In genomic region chr6:53527249-53527765, GRCh38 we compare ENCODE assay signal across 23 cellular contexts. TPM values are rescaled to one million over a fixed set of nuclear protein-coding genes. Genes with fewer than 3 reads are reported as not detected.
DNase-seq lines count a peak whose midpoint lies in the region; ATAC-seq and TF ChIP-seq lines count a peak whose summit lies in the region.
"Had no signal": no experiment of that assay in that cellular context is flagged by ENCODE, and none has a peak within 500 bp of the region (broad histone marks: within the 10 kb centered on the region; RNA-seq: fewer than 3 reads in every experiment).

No MANE protein-coding gene starts in this region.

- H3K4me3 ChIP-seq in ectodermal cell (ENCODE audit: insufficient read depth, low read depth, low read length): no peak overlapping the region
- H3K4me3 ChIP-seq: adrenal gland, hepatocyte, SJSA1, upper lobe of right lung had no signal

- H3K9me3 ChIP-seq in ectodermal cell (ENCODE audit: control insufficient read depth, low read length): no peaks in the 10 kb centered on the region
- H3K9me3 ChIP-seq: adrenal gland, SJSA1, upper lobe of right lung had no signal

- no peaks in the 10 kb centered on the region for H3K36me3 Mint-ChIP-seq in progenitor cell of endocrine pancreas (ENCODE audit: insufficient read depth)
- H3K36me3 Mint-ChIP-seq: CD4-positive, CD25-positive, alpha-beta regulatory T cell had no signal

- no peak for ATAC-seq in GM21786 (IDR thresholded peaks at IDR 0.05; ENCODE audit: unreplicated experiment)
- ATAC-seq: activated CD4-positive, CD25-positive, alpha-beta regulatory T cell treated with anti-CD3 and anti-CD28 coated beads, Interleukin-2, amount 50 U/mL, for 24 hours; stimulated activated naive CD8-positive, alpha-beta T cell treated with anti-CD3 and anti-CD28 coated beads, Interleukin-15, Interleukin-2, amounts not matched to agents 100 U/mL and 50 U/mL, for 24 hours had no signal

- 65% methylated on average over 4 of the region's 4 CpGs for WGBS in ectodermal cell, 2 experiments

- H3K27me3 ChIP-seq in ectodermal cell (ENCODE audit: control insufficient read depth, insufficient read depth, low read length, poor library complexity, severe bottlenecking): no peaks in the 10 kb centered on the region
- H3K27me3 ChIP-seq: adrenal gland, hepatocyte, SJSA1, upper lobe of right lung had no signal

- peaks cover 37% of the 10 kb centered on the region for H3K4me1 ChIP-seq in ectodermal cell (ENCODE audit: control insufficient read depth, insufficient read depth, low read length)
- H3K4me1 ChIP-seq: upper lobe of right lung had no signal

- H3K4me3 Mint-ChIP-seq in progenitor cell of endocrine pancreas (ENCODE audit: low read depth): no peak overlapping the region
- H3K4me3 Mint-ChIP-seq: CD4-positive, CD25-positive, alpha-beta regulatory T cell; neural crest cell had no signal

- TF ChIP-seq CTCF in progenitor cell of endocrine pancreas (IDR thresholded peaks at IDR 0.05; ENCODE audit: unreplicated experiment): no peak

- H3K36me3 ChIP-seq in ectodermal cell (ENCODE audit: control insufficient read depth, insufficient read depth, low read length): no peaks in the 10 kb centered on the region
- H3K36me3 ChIP-seq: adrenal gland, SJSA1, upper lobe of right lung had no signal

- H3K27me3 Mint-ChIP-seq in progenitor cell of endocrine pancreas: no peaks in the 10 kb centered on the region
- H3K27me3 Mint-ChIP-seq: CD4-positive, CD25-positive, alpha-beta regulatory T cell had no signal

- DNase-seq in NCI-H2107 treated with DMSO at 0.1 percent for 48 hours (lab: John Stamatoyannopoulos, UW; ENCODE audit: unreplicated experiment) (peak; percentile 12), NCI-H2107 (lab: John Stamatoyannopoulos, UW) (no peak), NCI-H146 treated with DMSO at 0.1 percent for 48 hours (lab: John Stamatoyannopoulos, UW; ENCODE audit: unreplicated experiment) (peak; percentile 35), progenitor cell of endocrine pancreas (ENCODE audit: low spot score, unreplicated experiment) (no peak), NCI-H1436 (lab: John Stamatoyannopoulos, UW) (no peak), A172 (ENCODE audit: low spot score) (no peak)
- DNase-seq: adrenal gland; CD4-positive, CD25-positive, alpha-beta regulatory T cell; DND-41; effector memory CD4-positive, alpha-beta T cell; kidney; midbrain; NCI-H1930; retina; stimulated activated naive CD8-positive, alpha-beta T cell treated with anti-CD3 and anti-CD28 coated beads, Interleukin-15, Interleukin-2, amounts not matched to agents 100 U/mL and 50 U/mL, for 24 hours; upper lobe of right lung had no signal

- H3K27ac ChIP-seq in ectodermal cell (ENCODE audit: insufficient read depth, low read depth, low read length, poor library complexity, severe bottlenecking): peak overlapping the region; percentile 23
- H3K27ac ChIP-seq: adrenal gland, hepatocyte, SJSA1, upper lobe of right lung had no signal

- peak overlapping the region; percentile 54 for H3K27ac Mint-ChIP-seq in progenitor cell of endocrine pancreas
- H3K27ac Mint-ChIP-seq: activated T-helper 2 cell treated with anti-CD3 and anti-CD28 coated beads, Interferon-gamma antibody, Interleukin-2, Interleukin-4, amounts not matched to agents 10 μg/mL and 5 μg/mL and 100 μg/mL, durations not matched to agents 14 hours and 24 hours and 36 hours; CD4-positive, CD25-positive, alpha-beta regulatory T cell had no signal

- peaks cover 42% of the 10 kb centered on the region for H3K4me1 Mint-ChIP-seq in progenitor cell of endocrine pancreas (ENCODE audit: low read depth)

- no peaks in the 10 kb centered on the region for H3K9me3 Mint-ChIP-seq in progenitor cell of endocrine pancreas (ENCODE audit: low read depth)
- H3K9me3 Mint-ChIP-seq: activated T-helper 2 cell treated with anti-CD3 and anti-CD28 coated beads, Interferon-gamma antibody, Interleukin-2, Interleukin-4, amounts not matched to agents 10 μg/mL and 5 μg/mL and 100 μg/mL, durations not matched to agents 14 hours and 24 hours and 36 hours; CD4-positive, CD25-positive, alpha-beta regulatory T cell; neural crest cell had no signal

RNA-seq across cellular contexts. Expression of gene GCLC, which starts 17.6 kb away (rescaled TPM):
- polyA plus RNA-seq in ectodermal cell (2013, experiment 1 of 4): 31.6 TPM
- 28.6 TPM for polyA plus RNA-seq in ectodermal cell (2013, experiment 2 of 4)
- 22.5 TPM for polyA plus RNA-seq in ectodermal cell (2013, experiment 3 of 4)
- 23.1 TPM for polyA plus RNA-seq in ectodermal cell (2013, experiment 4 of 4)
- 34.2 and 49.5 TPM in 2 replicates for total RNA-seq in progenitor cell of endocrine pancreas
- 13.1 and 14.7 TPM in 2 replicates for total RNA-seq in A172 (2014; rRNA removed; shearing (Covaris generic))

Comparison
In these comparisons a context has a peak if more than half of its experiments do, and no peak if none do; other contexts are left out.
1. DNase-seq: peak in NCI-H2107 treated with DMSO at 0.1 percent for 48 hours (single experiment) and NCI-H146 treated with DMSO at 0.1 percent for 48 hours (single experiment); none in NCI-H2107 (single experiment), progenitor cell of endocrine pancreas (single experiment), NCI-H1436 (single experiment) and A172 (single experiment).